ENCODE assay signal across 8 cellular contexts in the genomic region with DNA sequence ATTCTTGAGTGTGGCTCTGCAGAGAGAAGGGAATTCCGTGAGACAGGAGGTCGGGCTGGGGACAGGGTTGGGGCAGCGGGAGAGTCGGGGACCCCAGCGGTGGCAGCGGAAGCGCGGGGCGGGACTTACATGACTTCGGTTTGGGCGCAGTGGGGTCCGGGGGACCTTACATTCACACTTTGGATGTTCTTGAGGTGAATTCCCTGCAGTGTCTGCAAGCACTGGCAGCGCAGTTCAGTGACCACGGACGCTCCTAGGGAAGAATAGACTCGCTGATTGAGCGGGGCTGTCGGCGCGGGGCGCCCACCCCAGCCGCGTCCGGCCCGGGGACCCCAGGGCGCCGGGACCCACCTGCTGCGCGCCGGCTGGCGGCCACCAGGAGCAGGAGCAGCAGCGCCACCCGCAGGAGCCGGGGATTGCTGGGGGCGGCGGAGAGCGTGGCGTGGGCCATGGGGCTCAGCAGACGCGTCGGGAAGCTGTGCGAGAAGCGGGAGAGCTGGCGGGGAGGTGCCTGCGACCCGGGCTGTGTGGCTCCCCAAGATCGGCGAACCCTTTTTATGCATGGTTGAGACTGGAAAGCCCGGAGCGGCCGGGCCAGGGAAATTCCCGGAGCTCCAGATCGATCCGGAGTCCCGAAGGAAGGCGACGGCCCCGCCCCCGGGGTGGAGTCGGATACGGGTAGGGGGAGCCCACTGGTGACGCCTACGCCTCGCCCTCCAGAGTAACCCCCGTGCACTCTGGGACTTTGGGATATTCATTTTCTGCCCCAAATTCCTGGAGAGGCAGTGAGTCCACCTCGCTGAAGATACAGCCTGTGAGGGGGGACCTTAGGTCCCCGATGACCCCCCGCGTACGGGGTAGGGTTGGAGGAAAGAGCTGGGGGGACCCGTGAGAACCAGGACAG. TPM values are rescaled to one million over a fixed set of nuclear protein-coding genes. Genes with fewer than 3 reads are reported as not detected.
DNase-seq lines count a peak whose midpoint lies in the region; ATAC-seq and TF ChIP-seq lines count a peak whose summit lies in the region.

A gene (minus strand): TSS at position 529 of the 904 bp plus-strand sequence. CDS start 78 bp downstream, at position 451.

- BruUV-seq in mammary epithelial cell (replicated peaks; lab: Mats Ljungman, UMichigan): no TSS peak

- intact Hi-C loops in mammary epithelial cell (cut with micrococcal nuclease): loop anchor here (1.0 to 5.0 kb wide), 8 partner anchors 60 to 376 kb away; a partner anchor contains a TSS

- H3K9me3 ChIP-seq in Peyer's patch: no peaks in the 10 kb centered on the region
- no peaks in the 10 kb centered on the region for H3K9me3 ChIP-seq in mammary epithelial cell (replicated peaks; ENCODE audit: insufficient read depth, low read length)
- no peaks in the 10 kb centered on the region for H3K9me3 ChIP-seq in iPS-18c (ENCODE audit: control insufficient read depth, insufficient read depth, low read length)

- peak within 1 kb of the TSS; percentile 88 for H3K4me2 ChIP-seq in mammary epithelial cell (ENCODE audit: insufficient read depth, low read depth, low read length)

- dilution Hi-C loops in mammary epithelial cell (cut with HindIII; ENCODE audit: low sequenced_read_pairs): loop anchor here (5.0 kb wide), 1 partner anchor 59 kb away; a partner anchor contains a TSS

- DNase-seq in 8988T (peak; percentile 22), GM06990 (ENCODE audit: extremely low read depth, insufficient read length) (peak; percentile 13), Peyer's patch (peak; percentile 18 to 85 (median 82)), mammary epithelial cell (peak; percentile 94), retinal pigment epithelial cell (ENCODE audit: low read depth) (no peak)

- peak within 1 kb of the TSS; percentile 68 for H3K4me3 ChIP-seq in GM06990 (replicated peaks; ENCODE audit: low read depth, low read length)
- peak within 1 kb of the TSS; percentile 45 to 88 (median 69) for H3K4me3 ChIP-seq in Peyer's patch
- peak within 1 kb of the TSS; percentile 73 to 82 (median 77) for H3K4me3 ChIP-seq in mammary epithelial cell (replicated peaks in 1 of 3; ENCODE audit: insufficient read depth in 1 of 3, low read depth in 2 of 3, low read length in 3 of 3)
- peak within 1 kb of the TSS; percentile 55 for H3K4me3 ChIP-seq in iPS-18c (ENCODE audit: insufficient read depth, low read depth, low read length)
- peak within 1 kb of the TSS; percentile 76 for H3K4me3 ChIP-seq in retinal pigment epithelial cell (ENCODE audit: low read length)

- peak; percentile 63 for ATAC-seq in HG02678 (IDR thresholded peaks at IDR 0.05; ENCODE audit: unreplicated experiment)
- no peak for ATAC-seq in HG03469 (IDR thresholded peaks at IDR 0.05; ENCODE audit: unreplicated experiment)

- no peaks in the 10 kb centered on the region for H4K20me1 ChIP-seq in mammary epithelial cell (ENCODE audit: insufficient read depth, low read length)

- peaks cover 14% of the 10 kb centered on the region for H3K79me2 ChIP-seq in mammary epithelial cell (ENCODE audit: insufficient read depth, low read length)

- 5% methylated on average over 12 of the region's 71 CpGs for WGBS in mammary epithelial cell (ENCODE audit: low coverage, missing lambda C conversion rate)

- in situ Hi-C loops in mammary epithelial cell (cut with MboI; ENCODE audit: low sequenced_read_pairs in 2 of 2): loop anchor here in 1 of 2 donors (10.0 kb wide), 2 partner anchors 56 to 374 kb away; a partner anchor contains a TSS

- H3K4me1 ChIP-seq in Peyer's patch (no peaks in the 10 kb centered on the region), mammary epithelial cell (ENCODE audit: insufficient read depth, low read length) (peaks cover 18% of the 10 kb centered on the region)

- CTCF ChIA-PET in mammary epithelial cell (lab: Charles Lee; ENCODE audit: low non-redundant PET): interaction anchor here (0.7 to 0.8 kb wide), 2 partner anchors 61 to 166 kb away, joined by 4 to 25 read pairs; a partner anchor contains a TSS

- TF ChIP-seq POLR2A in Peyer's patch (IDR thresholded peaks at IDR 0.05): peak in 1 of 2 donors; percentile 31

- no peaks in the 10 kb centered on the region for H3K36me3 ChIP-seq in GM06990 (ENCODE audit: control insufficient read depth, insufficient read depth, low read length)
- no peaks in the 10 kb centered on the region for H3K36me3 ChIP-seq in Peyer's patch
- no peaks in the 10 kb centered on the region for H3K36me3 ChIP-seq in mammary epithelial cell (ENCODE audit: insufficient read depth, low read length)

- H3K27me3 ChIP-seq in GM06990 (replicated peaks; ENCODE audit: control insufficient read depth, insufficient read depth, low read length) (no peaks in the 10 kb centered on the region; the same call in none of the 2 replicates), Peyer's patch (no peaks in the 10 kb centered on the region), mammary epithelial cell (ENCODE audit: insufficient read depth, low read length) (no peaks in the 10 kb centered on the region)

- peak within 1 kb of the TSS; percentile 47 to 79 (median 66) for H3K27ac ChIP-seq in Peyer's patch
- H3K27ac ChIP-seq in mammary epithelial cell (ENCODE audit: insufficient read depth, low read depth, low read length): peak within 1 kb of the TSS; percentile 86

- peak within 1 kb of the TSS; percentile 90 for H2AFZ ChIP-seq in mammary epithelial cell (ENCODE audit: low read depth, low read length)

- TF ChIP-seq CTCF in GM06990 (IDR thresholded peaks at IDR 0.05; ENCODE audit: insufficient read depth, low read length, poor library complexity, severe bottlenecking) (no peak), Peyer's patch (IDR thresholded peaks at IDR 0.05) (peak in 4 of 6 experiments; percentile 23 to 72 (median 62)), mammary epithelial cell (conservative IDR thresholded peaks at IDR 0.05 in 1 of 2, IDR thresholded peaks at IDR 0.05 in 1 of 2; ENCODE audit: extremely low read depth in 1 of 2, insufficient read depth in 1 of 2, low read depth in 1 of 2, low read length in 2 of 2) (peak; percentile 2 to 30), retinal pigment epithelial cell (conservative IDR thresholded peaks at IDR 0.05; ENCODE audit: low read depth, low read length) (peak; percentile 7)

- peak within 1 kb of the TSS; percentile 98 for H3K9ac ChIP-seq in mammary epithelial cell (ENCODE audit: insufficient read depth, low read length)

RNA-seq across cellular contexts. Expression of the gene that starts here (rescaled TPM):
- total RNA-seq in Peyer's patch (1 to 10 TPM; 1.5 to 3.3 (median 2.2) TPM), mammary epithelial cell (10 to 100 TPM in 1 of 2 donors, 1 to 10 TPM in 1; 1.3 to 29.4 TPM)
- polyA plus RNA-seq in mammary epithelial cell: 9.0 TPM
- 3.0 TPM for polyA minus RNA-seq in mammary epithelial cell
